Comparison of ENCODE assay signal across 8 cellular contexts in the genomic region with DNA sequence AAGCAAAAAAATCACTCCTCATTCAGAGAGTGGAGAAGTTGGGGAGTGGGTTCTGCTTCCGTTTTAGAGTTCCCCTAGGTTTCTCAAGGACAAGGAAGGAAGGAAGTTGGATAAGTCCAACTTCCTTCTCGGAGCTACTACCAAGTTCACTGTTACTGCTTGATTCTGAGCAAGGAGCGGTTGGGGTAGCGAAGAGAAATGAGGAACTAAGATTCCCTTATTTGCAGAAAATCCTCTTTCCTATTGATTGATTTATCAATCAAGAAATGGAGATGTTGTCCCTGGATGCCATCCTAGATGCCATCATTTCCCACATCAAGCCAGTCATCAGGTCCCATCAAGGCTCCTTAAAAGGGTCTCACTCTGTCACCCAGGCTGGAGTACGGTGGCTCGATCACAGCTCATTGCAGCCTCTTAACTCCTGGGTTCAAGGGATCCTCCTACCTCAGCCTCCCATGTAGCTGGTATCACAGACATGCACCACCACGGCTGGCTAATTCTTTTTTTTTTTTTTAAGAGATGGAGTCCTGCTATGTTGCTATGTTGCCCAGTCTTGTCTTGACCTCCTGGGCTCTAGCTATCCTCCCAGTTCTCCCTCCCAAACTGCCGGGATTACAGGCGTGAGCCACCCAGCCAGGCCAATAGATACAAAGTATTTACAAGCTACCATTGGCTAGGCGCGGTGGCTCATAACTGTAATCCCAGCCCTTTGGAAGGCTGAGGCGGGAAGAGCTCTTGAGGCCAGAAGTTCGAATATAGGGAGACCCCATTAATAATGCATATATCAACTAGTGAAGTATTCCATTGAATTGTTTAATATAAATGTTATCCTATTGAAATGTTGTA. TPM values are rescaled to one million over a fixed set of nuclear protein-coding genes. Genes with fewer than 3 reads are reported as not detected.
A peak's percentile ranks its signal among the peaks of the same experiment; 100 is the strongest.
DNase-seq lines count a peak whose midpoint lies in the region; ATAC-seq and TF ChIP-seq lines count a peak whose summit lies in the region.

No MANE protein-coding gene starts in this region.

- no peak for TF ChIP-seq POLR2A in esophagus squamous epithelium (IDR thresholded peaks at IDR 0.05)

- H3K27ac ChIP-seq in esophagus squamous epithelium, result peak overlapping the region; percentile 87 to 98 (median 95)
- peak overlapping the region; percentile 93 for H3K27ac ChIP-seq in psoas muscle

- ATAC-seq in psoas muscle, result no peak

- H3K27me3 ChIP-seq in H7 (ENCODE audit: control insufficient read depth, insufficient read depth, low read length) (no peaks in the 10 kb centered on the region), esophagus squamous epithelium (no peaks in the 10 kb centered on the region), psoas muscle (ENCODE audit: insufficient read depth in 3 of 3, low read length in 2 of 3) (no peaks in the 10 kb centered on the region)

- 77 to 82% methylated on average over 13 of the region's 13 CpGs for WGBS in esophagus squamous epithelium, 2 donors
- WGBS in psoas muscle, 3 donors, result 82 to 85% (median 84%) methylated on average over 13 of the region's 13 CpGs

- no peak for TF ChIP-seq CTCF in esophagus squamous epithelium (IDR thresholded peaks at IDR 0.05)
- no peak for TF ChIP-seq CTCF in psoas muscle (IDR thresholded peaks at IDR 0.05)

- peak overlapping the region; percentile 75 for H3K4me3 ChIP-seq in H7 (ENCODE audit: insufficient read depth, low read depth, low read length)
- H3K4me3 ChIP-seq in esophagus squamous epithelium, result peak overlapping the region; percentile 53 to 84 (median 68)
- peak overlapping the region; percentile 80 for H3K4me3 ChIP-seq in psoas muscle

- peaks cover 3 to 45% (median 22%) of the 10 kb centered on the region in 3 donors for H3K4me1 ChIP-seq in esophagus squamous epithelium
- H3K4me1 ChIP-seq in psoas muscle, result peaks cover 7% of the 10 kb centered on the region

- no peaks in the 10 kb centered on the region for H3K36me3 ChIP-seq in H7 (replicated peaks; ENCODE audit: control insufficient read depth, insufficient read depth, low read length)
- H3K36me3 ChIP-seq in esophagus squamous epithelium, result no peaks in the 10 kb centered on the region
- H3K36me3 ChIP-seq in psoas muscle (ENCODE audit: insufficient read depth in 1 of 2, low read depth in 1 of 2), result no peaks in the 10 kb centered on the region

- no peak for DNase-seq in H7
- peak; percentile 81 for DNase-seq in SIG-M5 treated with dmso at 0.1 percent for 504 hours (lab: John Stamatoyannopoulos, UW; ENCODE audit: unreplicated experiment)
- no peak for DNase-seq in esophagus squamous epithelium (lab: John Stamatoyannopoulos, UW)
- DNase-seq in psoas muscle, result no peak
- no peak for DNase-seq in NCI-H2107 (lab: John Stamatoyannopoulos, UW)
- DNase-seq in NK-92 (lab: John Stamatoyannopoulos, UW; ENCODE audit: unreplicated experiment), result no peak
- no peak for DNase-seq in KG1 (lab: John Stamatoyannopoulos, UW)
- no peak for DNase-seq in RKO (ENCODE audit: low spot score)

- H3K9me3 ChIP-seq in esophagus squamous epithelium, result no peaks in the 10 kb centered on the region
- no peaks in the 10 kb centered on the region for H3K9me3 ChIP-seq in psoas muscle

- intact Hi-C loops in esophagus squamous epithelium (cut with DNase I) (no loop called here), psoas muscle (cut with DNase I) (no loop called here)

RNA-seq across cellular contexts. Expression of a gene that starts 0.8 kb away (rescaled TPM):
- total RNA-seq in H7 (2014; rRNA removed; shearing (Covaris generic)), result 1.1 and 2.9 TPM in 2 replicates
- total RNA-seq in esophagus squamous epithelium (1 to 10 TPM; 2.5 to 4.6 (median 3.7) TPM), psoas muscle (1 to 10 TPM; 1.7 to 2.5 (median 2.0) TPM)
- 10 to 100 TPM in 1 of 3 donors, 1 to 10 TPM in 2; 7.9 to 13.1 (median 9.3) TPM for polyA plus RNA-seq in psoas muscle

RNA-seq across cellular contexts. Expression of a gene that starts 11.0 kb away (rescaled TPM):
- total RNA-seq in H7 (2014; rRNA removed; shearing (Covaris generic)), result 8.6 and 11.6 TPM in 2 replicates
- total RNA-seq in esophagus squamous epithelium (10 to 100 TPM; 13.6 to 36.2 (median 31.9) TPM), psoas muscle (10 to 100 TPM in 2 of 4 donors, 1 to 10 TPM in 2; 8.2 to 10.8 (median 10.1) TPM)
- polyA plus RNA-seq in psoas muscle, result 10 to 100 TPM in 1 of 3 donors, 1 to 10 TPM in 2; 2.8 to 10.5 (median 3.2) TPM

RNA-seq across cellular contexts. Expression of a gene that starts 11.6 kb away (rescaled TPM):
- total RNA-seq in H7 (2014; rRNA removed; shearing (Covaris generic)), result 8.4 and 13.3 TPM in 2 replicates
- total RNA-seq in esophagus squamous epithelium (10 to 100 TPM in 2 of 4 donors, 1 to 10 TPM in 2; 6.2 to 15.8 (median 9.3) TPM), psoas muscle (1 to 10 TPM; 1.4 to 2.6 (median 1.7) TPM)
- polyA plus RNA-seq in psoas muscle, result 1 to 10 TPM in 2 of 3 donors, under 1 TPM in 1; 0.88 to 3.1 (median 2.5) TPM

RNA-seq across cellular contexts. Expression of a gene that starts 32.4 kb away (rescaled TPM):
- total RNA-seq in H7 (2014; rRNA removed; shearing (Covaris generic)), result 79.6 and 83.0 TPM in 2 replicates
- 10 to 100 TPM; 22.4 to 37.0 (median 28.6) TPM for total RNA-seq in esophagus squamous epithelium
- total RNA-seq in psoas muscle, result 10 to 100 TPM; 25.4 to 42.3 (median 41.2) TPM
- polyA plus RNA-seq in psoas muscle, result 10 to 100 TPM; 34.9 to 78.8 (median 59.0) TPM

RNA-seq across cellular contexts. Expression of a gene that starts 32.8 kb away (rescaled TPM):
- total RNA-seq in H7 (2014; rRNA removed; shearing (Covaris generic)), result 36.0 and 53.1 TPM in 2 replicates
- total RNA-seq in esophagus squamous epithelium, result 10 to 100 TPM; 55.1 to 87.2 (median 58.6) TPM
- total RNA-seq in psoas muscle, result 10 to 100 TPM; 31.5 to 45.1 (median 39.8) TPM
- 10 to 100 TPM; 34.9 to 58.8 (median 43.3) TPM for polyA plus RNA-seq in psoas muscle
